Comparison of ENCODE assay signal across 27 cellular contexts in the genomic region with DNA sequence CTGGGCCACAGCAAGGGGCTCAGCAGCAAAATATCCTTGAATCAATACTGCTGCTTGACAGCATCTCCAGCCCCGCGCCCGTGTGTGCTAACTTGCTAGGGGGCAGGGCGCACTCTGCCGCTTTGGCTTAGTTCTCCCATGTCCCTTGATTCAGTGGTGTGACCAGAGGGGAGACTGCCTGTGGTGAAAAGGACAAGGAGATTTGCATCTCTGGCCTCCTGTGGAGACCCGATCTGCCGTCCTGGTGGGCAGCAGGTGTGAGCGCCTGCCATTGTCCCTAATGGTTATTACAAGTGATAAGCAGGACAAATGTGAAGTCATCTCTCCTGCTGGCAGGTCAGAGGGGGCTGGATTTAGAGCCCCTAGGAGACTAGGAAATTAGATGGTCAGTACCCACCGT.
DNase-seq lines count a peak whose midpoint lies in the region; ATAC-seq and TF ChIP-seq lines count a peak whose summit lies in the region.
"Had no signal": no experiment of that assay in that cellular context is flagged by ENCODE, and none has a peak within 500 bp of the region (broad histone marks: within the 10 kb centered on the region; RNA-seq: fewer than 3 reads in every experiment).

No MANE protein-coding gene starts in this region.

- H3K9ac ChIP-seq in H9 (ENCODE audit: extremely low read depth, insufficient read length, low read length) (no peak overlapping the region), neural progenitor cell (no peak overlapping the region)

- no peaks in the 10 kb centered on the region for H3K36me3 ChIP-seq in neural progenitor cell
- H3K36me3 ChIP-seq: adrenal gland, brain microvascular endothelial cell, HAP-1, Peyer's patch had no signal

- H2BK15ac ChIP-seq in H9 (ENCODE audit: low read depth, low read length) = no peak overlapping the region

- H3K4me2 ChIP-seq in H9 (ENCODE audit: insufficient read depth, insufficient read length, low read length) (no peak overlapping the region), neural progenitor cell (peak overlapping the region; percentile 56)

- H3K4me1 Mint-ChIP-seq in H9 (peaks cover 44 to 45% of the 10 kb centered on the region in 2 experiments), neural progenitor cell (peaks cover 46% of the 10 kb centered on the region)
- no peaks in the 10 kb centered on the region for H3K4me1 Mint-ChIP-seq in central memory CD8-positive, alpha-beta T cell
- no peaks in the 10 kb centered on the region for H3K4me1 Mint-ChIP-seq in T-helper 2 cell treated with Interferon-gamma antibody and Interleukin-4, amounts not matched to agents 5 μg/mL and 100 μg/mL, for 36 hours (ENCODE audit: low read depth)

- no peak overlapping the region for H2BK20ac ChIP-seq in H9 (ENCODE audit: low read depth, low read length, poor library complexity, severe bottlenecking)

- H2AFZ ChIP-seq in H9 (ENCODE audit: low read length) (no peak overlapping the region), neural progenitor cell (replicated peaks) (no peak overlapping the region)

- H3K27ac ChIP-seq in H9 (ENCODE audit: insufficient read length, low read depth, low read length) (no peak overlapping the region), neural progenitor cell (no peak overlapping the region)
- H3K27ac ChIP-seq: brain microvascular endothelial cell, Peyer's patch had no signal

- H3K4me1 ChIP-seq in H9 (ENCODE audit: insufficient read depth, low read length) = no peaks in the 10 kb centered on the region; the same call in 1 of the 2 replicates
- H3K4me1 ChIP-seq in neural progenitor cell = peaks cover 28% of the 10 kb centered on the region
- H3K4me1 ChIP-seq: adrenal gland, HAP-1, Peyer's patch had no signal

- no peak overlapping the region for H3K4ac ChIP-seq in H9 (ENCODE audit: low read depth, low read length)

- H3K27me3 ChIP-seq in H9 (ENCODE audit: insufficient read depth, low read length) (no peaks in the 10 kb centered on the region; the same call in 1 of the 2 replicates), neural progenitor cell (no peaks in the 10 kb centered on the region)
- H3K27me3 ChIP-seq: adrenal gland, brain microvascular endothelial cell, Peyer's patch had no signal

- H2BK120ac ChIP-seq in H9 (ENCODE audit: low read depth, low read length, poor library complexity, severe bottlenecking) = no peak overlapping the region

- ATAC-seq in central memory CD8-positive, alpha-beta T cell (replicated peaks; ENCODE audit: extremely low read depth, poor library complexity, severe bottlenecking) = no peak
- no peak for ATAC-seq in HG02970 (IDR thresholded peaks at IDR 0.05; ENCODE audit: low FRiP score, unreplicated experiment)
- ATAC-seq in HG02759 (IDR thresholded peaks at IDR 0.05; ENCODE audit: unreplicated experiment) = no peak

- H3K79me2 ChIP-seq in H9 (ENCODE audit: insufficient read depth, low read length) = no peaks in the 10 kb centered on the region
- H3K79me2 ChIP-seq in neural progenitor cell (ENCODE audit: low read depth) = no peaks in the 10 kb centered on the region

- H3T11ph ChIP-seq in H9 (ENCODE audit: low read length) = no peak overlapping the region

- H3K18ac ChIP-seq in H9 (ENCODE audit: insufficient read length, low read depth, low read length) = no peak overlapping the region

- DNase-seq in H9 (peak; percentile 45), NCI-H1417 treated with DMSO at 0.1 percent for 48 hours (lab: John Stamatoyannopoulos, UW) (peak; percentile 33), neural progenitor cell (ENCODE audit: low spot score) (peak; percentile 43)
- DNase-seq in central memory CD8-positive, alpha-beta T cell (ENCODE audit: low spot score in 2 of 2) = no peak
- DNase-seq in T-helper 2 cell treated with Interferon-gamma antibody and Interleukin-4, amounts not matched to agents 5 μg/mL and 100 μg/mL, for 36 hours (ENCODE audit: low spot score) = no peak
- DNase-seq: activated CD4-positive, alpha-beta T cell treated with anti-CD3 and anti-CD28 coated beads, Interleukin-2, amount 50 U/mL, for 4 hours; activated naive CD4-positive, alpha-beta T cell treated with anti-CD3 and anti-CD28 coated beads for 36 hours; brain microvascular endothelial cell; DND-41; effector CD4-positive, alpha-beta T cell; kidney glomerular epithelial cell; NCI-H1048; NCI-H2029; NCI-H526; Peyer's patch; SIG-M5; stimulated activated CD4-positive, alpha-beta T cell treated with anti-CD3 and anti-CD28 coated beads, Interleukin-12 subunit alpha, Interleukin-12 subunit beta, amount 100 ng/mL, for 4 hours; stimulated activated CD4-positive, alpha-beta T cell treated with anti-CD3 and anti-CD28 coated beads, Interleukin-4, amount 100 ng/mL, for 1 hour; SW 1271 had no signal

- no peaks in the 10 kb centered on the region for H4K20me1 ChIP-seq in H9 (ENCODE audit: control insufficient read depth, insufficient read depth, insufficient read length)
- H4K20me1 ChIP-seq in neural progenitor cell (ENCODE audit: low read depth) = peaks cover 8% of the 10 kb centered on the region

- WGBS in H9 (ENCODE audit: extremely low coverage, insufficient read length, low lambda C conversion rate) = no CpG with 5 or more reads among the region's 9 CpGs

- H3K4me3 ChIP-seq in neural progenitor cell = no peak overlapping the region
- H3K4me3 ChIP-seq: adrenal gland, HAP-1, lung, Peyer's patch had no signal

- no peak overlapping the region for H4K91ac ChIP-seq in H9 (ENCODE audit: insufficient read length, low read depth, low read length)

- H3K14ac ChIP-seq in H9 (ENCODE audit: insufficient read depth, low read length) = no peak overlapping the region

- H2BK12ac ChIP-seq in H9 (ENCODE audit: insufficient read length, low read depth, low read length) = no peak overlapping the region

- H3K9me3 ChIP-seq in H9 (ENCODE audit: control insufficient read depth, low read depth, low read length) = no peaks in the 10 kb centered on the region
- no peaks in the 10 kb centered on the region for H3K9me3 ChIP-seq in neural progenitor cell (ENCODE audit: low read depth)
- H3K9me3 ChIP-seq: adrenal gland, HAP-1, Peyer's patch had no signal

- no peaks in the 10 kb centered on the region for H3K79me1 ChIP-seq in H9 (ENCODE audit: insufficient read depth, low read depth, low read length, poor library complexity, severe bottlenecking)

- H4K8ac ChIP-seq in H9 (replicated peaks; ENCODE audit: insufficient read length, low read depth, low read length) = no peak overlapping the region

- H3K27me3 Mint-ChIP-seq in H9 (ENCODE audit: low read depth) (peaks cover 75% of the 10 kb centered on the region), neural progenitor cell (ENCODE audit: insufficient read depth, low read depth) (peaks cover 12% of the 10 kb centered on the region)
- no peaks in the 10 kb centered on the region for H3K27me3 Mint-ChIP-seq in central memory CD8-positive, alpha-beta T cell
- no peaks in the 10 kb centered on the region for H3K27me3 Mint-ChIP-seq in T-helper 2 cell treated with Interferon-gamma antibody and Interleukin-4, amounts not matched to agents 5 μg/mL and 100 μg/mL, for 36 hours (ENCODE audit: low read depth)

- H4K5ac ChIP-seq in H9 (ENCODE audit: insufficient read length, low read depth, low read length) = no peak overlapping the region

- peaks cover 33% of the 10 kb centered on the region for H3F3A ChIP-seq in neural progenitor cell (ENCODE audit: low read depth)

- H3K4me3 Mint-ChIP-seq in H9 = peak overlapping the region in 1 of 2 experiments; percentile 21; a peak in 2 of 5 replicates
- H3K4me3 Mint-ChIP-seq in central memory CD8-positive, alpha-beta T cell = no peak overlapping the region
- peak overlapping the region; percentile 22 for H3K4me3 Mint-ChIP-seq in neural progenitor cell
- no peak overlapping the region for H3K4me3 Mint-ChIP-seq in T-helper 2 cell treated with Interferon-gamma antibody and Interleukin-4, amounts not matched to agents 5 μg/mL and 100 μg/mL, for 36 hours
- H3K4me3 Mint-ChIP-seq: activated naive CD4-positive, alpha-beta T cell treated with anti-CD3 and anti-CD28 coated beads for 36 hours; activated T-helper 1 cell treated with anti-CD3 and anti-CD28 coated beads, Interleukin-12 subunit alpha, Interleukin-12 subunit beta, Interleukin-2, Interleukin-4 antibody, amounts not matched to agents 30 ng/mL and 10 ng/mL and 1 ng/mL, durations not matched to agents 14 hours and 24 hours and 36 hours; neural crest cell had no signal

- H3K56ac ChIP-seq in H9 (ENCODE audit: insufficient read length, low read depth, low read length) = no peak overlapping the region

- H3K27ac Mint-ChIP-seq in H9 = peak overlapping the region in 2 of 3 experiments; percentile 5 to 80; a peak in 3 of 7 replicates
- peak overlapping the region; percentile 55 for H3K27ac Mint-ChIP-seq in central memory CD8-positive, alpha-beta T cell (ENCODE audit: low read depth)
- H3K27ac Mint-ChIP-seq in neural progenitor cell = no peak overlapping the region
- no peak overlapping the region for H3K27ac Mint-ChIP-seq in T-helper 2 cell treated with Interferon-gamma antibody and Interleukin-4, amounts not matched to agents 5 μg/mL and 100 μg/mL, for 36 hours
- H3K27ac Mint-ChIP-seq: activated naive CD4-positive, alpha-beta T cell treated with anti-CD3 and anti-CD28 coated beads for 36 hours; activated T-helper 1 cell treated with anti-CD3 and anti-CD28 coated beads, Interleukin-12 subunit alpha, Interleukin-12 subunit beta, Interleukin-2, Interleukin-4 antibody, amounts not matched to agents 30 ng/mL and 10 ng/mL and 1 ng/mL, durations not matched to agents 14 hours and 24 hours and 36 hours; type B pancreatic cell had no signal

- TF ChIP-seq CTCF in H9 (conservative IDR thresholded peaks at IDR 0.05) (no peak), neural progenitor cell (IDR thresholded peaks at IDR 0.05) (no peak)

- H3K9me3 Mint-ChIP-seq in H9 = peaks cover 0 to under 1% of the 10 kb centered on the region in 2 experiments; a peak in 3 of 5 replicates
- H3K9me3 Mint-ChIP-seq in central memory CD8-positive, alpha-beta T cell = no peaks in the 10 kb centered on the region
- H3K9me3 Mint-ChIP-seq in neural progenitor cell = peaks cover 2% of the 10 kb centered on the region
- peaks cover 11% of the 10 kb centered on the region for H3K9me3 Mint-ChIP-seq in T-helper 2 cell treated with Interferon-gamma antibody and Interleukin-4, amounts not matched to agents 5 μg/mL and 100 μg/mL, for 36 hours
- H3K9me3 Mint-ChIP-seq: neural crest cell, type B pancreatic cell had no signal

- H2BK5ac ChIP-seq in H9 (ENCODE audit: insufficient read length, low read length) = no peak overlapping the region

- H3K23me2 ChIP-seq in H9 (ENCODE audit: insufficient read length, low read depth, low read length, poor library complexity, severe bottlenecking) = no peaks in the 10 kb centered on the region

- H3K36me3 Mint-ChIP-seq in H9 (ENCODE audit: insufficient read depth in 1 of 3, low read depth in 3 of 3) (peaks cover 0 to 10% (median 3%) of the 10 kb centered on the region in 3 experiments; a peak in 4 of 7 replicates), neural progenitor cell (peaks cover 10% of the 10 kb centered on the region)
- no peaks in the 10 kb centered on the region for H3K36me3 Mint-ChIP-seq in central memory CD8-positive, alpha-beta T cell (ENCODE audit: insufficient read depth)
- H3K36me3 Mint-ChIP-seq in T-helper 2 cell treated with Interferon-gamma antibody and Interleukin-4, amounts not matched to agents 5 μg/mL and 100 μg/mL, for 36 hours (ENCODE audit: low read depth) = no peaks in the 10 kb centered on the region

- no peak overlapping the region for H2AK5ac ChIP-seq in H9 (ENCODE audit: insufficient read length, low read length)

- H3K23ac ChIP-seq in H9 (ENCODE audit: insufficient read length, low read depth, low read length) = no peak overlapping the region

Comparison
In these comparisons a context has a peak if more than half of its experiments do, and no peak if none do; other contexts are left out.
1. DNase-seq: peak in H9 (single experiment), NCI-H1417 treated with DMSO at 0.1 percent for 48 hours (single experiment) and neural progenitor cell (single experiment); none in central memory CD8-positive, alpha-beta T cell (0 of 2) and T-helper 2 cell treated with Interferon-gamma antibody and Interleukin-4, amounts not matched to agents 5 μg/mL and 100 μg/mL, for 36 hours (single experiment).
2. H3K27ac Mint-ChIP-seq: peak in H9 (2 of 3) and central memory CD8-positive, alpha-beta T cell (single experiment); none in neural progenitor cell (single experiment) and T-helper 2 cell treated with Interferon-gamma antibody and Interleukin-4, amounts not matched to agents 5 μg/mL and 100 μg/mL, for 36 hours (single experiment).